ENCODE assay signal across 8 cellular contexts in the genomic region with DNA sequence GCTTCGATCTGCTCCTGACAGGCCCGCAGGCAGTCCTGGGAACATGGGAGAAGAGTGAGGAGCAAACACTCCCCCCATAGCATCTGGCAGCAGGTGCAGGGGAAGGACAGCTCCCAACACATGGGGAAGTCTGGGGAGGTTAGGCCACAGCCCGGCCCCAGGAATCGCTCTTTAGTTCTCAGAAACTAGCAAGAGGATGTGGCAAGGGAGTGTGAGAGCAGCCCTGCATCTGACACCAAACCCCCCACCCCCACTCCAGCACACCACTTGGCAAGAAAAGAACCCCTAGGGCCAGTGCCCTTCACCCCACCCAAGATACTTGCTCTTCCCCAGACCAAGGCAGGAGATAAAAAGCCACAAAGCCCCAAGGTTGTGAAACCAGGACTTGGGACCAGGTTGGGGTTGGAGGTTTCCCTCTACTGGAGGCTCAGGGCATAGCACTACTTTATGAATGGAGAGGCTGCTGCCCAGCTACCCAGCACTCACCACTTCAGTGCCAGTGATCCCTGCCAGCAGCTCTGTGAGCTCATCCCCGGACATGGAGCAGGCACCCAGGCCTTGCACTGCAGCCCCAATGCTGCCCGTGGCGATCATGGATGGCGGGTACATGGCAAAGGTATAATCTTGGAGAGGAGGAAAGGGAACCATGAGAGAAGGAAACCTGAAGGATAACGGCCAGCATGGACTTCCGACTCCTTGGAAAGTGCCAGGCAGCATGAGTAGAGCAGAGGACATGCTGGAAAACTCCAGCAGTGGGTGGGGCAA. TPM values are rescaled to one million over a fixed set of nuclear protein-coding genes. Genes with fewer than 3 reads are reported as not detected.
A peak's percentile ranks its signal among the peaks of the same experiment; 100 is the strongest.
DNase-seq lines count a peak whose midpoint lies in the region; ATAC-seq and TF ChIP-seq lines count a peak whose summit lies in the region.

No MANE protein-coding gene starts in this region.

- no peaks in the 10 kb centered on the region for H3K27me3 ChIP-seq in RWPE2 (ENCODE audit: insufficient read depth, poor library complexity, severe bottlenecking)
- H3K27me3 ChIP-seq in thyroid gland = no peaks in the 10 kb centered on the region

- no peak for TF ChIP-seq POLR2A in thyroid gland (IDR thresholded peaks at IDR 0.05)

- H3K36me3 ChIP-seq in RWPE2 (ENCODE audit: low read depth) (peaks cover 68% of the 10 kb centered on the region), thyroid gland (peaks cover 38 to 40% of the 10 kb centered on the region in 2 donors)

- WGBS in thyroid gland, 2 donors = 52 to 55% methylated on average over 10 of the region's 10 CpGs

- H3K4me3 ChIP-seq in Jurkat, Clone E6-1 (ENCODE audit: low read length) = peak overlapping the region; percentile 32
- H3K4me3 ChIP-seq in RWPE2 (ENCODE audit: severe bottlenecking) (no peak overlapping the region), foreskin fibroblast (ENCODE audit: low read depth in 1 of 2, low read length in 2 of 2) (no peak overlapping the region), thyroid gland (replicated peaks in 1 of 3) (no peak overlapping the region)

- H3K9me3 ChIP-seq in RWPE2 (ENCODE audit: severe bottlenecking) (no peaks in the 10 kb centered on the region), thyroid gland (no peaks in the 10 kb centered on the region)

- ATAC-seq in GM19397 (IDR thresholded peaks at IDR 0.05; ENCODE audit: unreplicated experiment) (peak; percentile 36), RWPE2 (ENCODE audit: low read depth) (peak; percentile 63)

- peak; percentile 90 for TF ChIP-seq CTCF in C4-2B (conservative IDR thresholded peaks at IDR 0.05)
- peak; percentile 79 for TF ChIP-seq CTCF in RWPE2 (IDR thresholded peaks at IDR 0.05; ENCODE audit: poor library complexity, severe bottlenecking)
- peak; percentile 93 for TF ChIP-seq CTCF in foreskin fibroblast (IDR thresholded peaks at IDR 0.05; ENCODE audit: low read depth, low read length)
- TF ChIP-seq CTCF in thyroid gland (IDR thresholded peaks at IDR 0.05) = peak; percentile 53 to 88 (median 74)

- H3K4me1 ChIP-seq in RWPE2 (ENCODE audit: insufficient read depth, poor library complexity, severe bottlenecking) (peaks cover 11% of the 10 kb centered on the region), thyroid gland (peaks cover 14 to 33% of the 10 kb centered on the region in 2 donors)

- intact Hi-C loops in thyroid gland (cut with DNase I) = loop anchor here (5.0 kb wide), 2 partner anchors 89 to 106 kb away; no protein-coding TSS in a partner anchor

- H3K27ac ChIP-seq in C4-2B (no peak overlapping the region), RWPE2 (ENCODE audit: poor library complexity, severe bottlenecking) (peak overlapping the region; percentile 85), thyroid gland (no peak overlapping the region)

- DNase-seq in Jurkat, Clone E6-1 (ENCODE audit: low read depth, low spot score) = peak; percentile 99
- DNase-seq in RWPE2 (ENCODE audit: low spot score) (no peak), foreskin fibroblast (peak; percentile 87 to 95), occipital lobe (lab: John Stamatoyannopoulos, UW) (peak; percentile 70), thyroid gland (peak; percentile 83)
- peak; percentile 82 for DNase-seq in activated effector memory CD4-positive, alpha-beta T cell treated with anti-CD3 and anti-CD28 coated beads, Interleukin-2, amount 50 U/mL, for 16 hours

RNA-seq across cellular contexts. Expression of a gene that starts 5.4 kb away (rescaled TPM):
- polyA plus RNA-seq in Jurkat, Clone E6-1 (2012; ENCODE audit: insufficient read depth, insufficient read length) = 382 TPM
- 19.2 TPM for total RNA-seq in occipital lobe
- 100 to 1,000 TPM; 103 to 204 (median 166) TPM for total RNA-seq in thyroid gland

RNA-seq across cellular contexts. Expression of a gene that starts 15.0 kb away (rescaled TPM):
- polyA plus RNA-seq in Jurkat, Clone E6-1 (2012; ENCODE audit: insufficient read depth, insufficient read length) = 87.7 TPM
- total RNA-seq in occipital lobe (14.0 TPM), thyroid gland (1 to 10 TPM; 2.8 to 6.1 (median 4.2) TPM)

RNA-seq across cellular contexts. Expression of a gene that starts 15.3 kb away (rescaled TPM):
- 36.1 TPM for polyA plus RNA-seq in Jurkat, Clone E6-1 (2012; ENCODE audit: insufficient read depth, insufficient read length)
- total RNA-seq in occipital lobe (15.9 TPM), thyroid gland (10 to 100 TPM; 20.6 to 27.1 (median 24.3) TPM)

RNA-seq across cellular contexts. Expression of a gene that starts 41.1 kb away (rescaled TPM):
- polyA plus RNA-seq in Jurkat, Clone E6-1 (2012; ENCODE audit: insufficient read depth, insufficient read length) = 28.3 TPM
- total RNA-seq in occipital lobe (12.5 TPM), thyroid gland (10 to 100 TPM in 3 of 4 donors, 1 to 10 TPM in 1; 9.8 to 17.5 (median 13.8) TPM)
